Comparison of ENCODE assay signal across 18 cellular contexts in the genomic region with DNA sequence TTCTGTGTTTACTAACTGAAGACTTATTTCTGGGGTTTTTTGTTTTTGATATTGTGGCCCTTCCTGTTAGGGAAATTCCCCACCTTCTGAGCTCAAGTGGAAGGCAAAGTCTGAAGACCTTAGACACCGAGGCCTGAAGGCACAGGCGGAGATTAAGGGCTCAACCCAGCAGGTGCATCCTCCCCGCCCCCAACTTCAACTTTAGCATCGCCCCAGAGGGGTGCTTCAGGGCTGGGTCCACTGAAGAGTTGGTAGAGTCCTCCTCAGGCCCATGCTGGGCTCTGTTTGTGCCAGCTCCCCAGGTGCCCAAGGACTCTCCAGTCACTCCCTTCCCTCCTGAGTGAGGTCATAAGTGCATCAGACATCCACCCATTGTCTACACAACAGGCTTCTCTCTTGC. TPM values are rescaled to one million over a fixed set of nuclear protein-coding genes. Genes with fewer than 3 reads are reported as not detected.
A peak's percentile ranks its signal among the peaks of the same experiment; 100 is the strongest.
DNase-seq lines count a peak whose midpoint lies in the region; ATAC-seq and TF ChIP-seq lines count a peak whose summit lies in the region.
"Had no signal": no experiment of that assay in that cellular context is flagged by ENCODE, and none has a peak within 500 bp of the region (broad histone marks: within the 10 kb centered on the region; RNA-seq: fewer than 3 reads in every experiment).

No MANE protein-coding gene starts in this region.

- ATAC-seq in GM18870 (IDR thresholded peaks at IDR 0.05; ENCODE audit: unreplicated experiment), result no peak

- no peaks in the 10 kb centered on the region for H3K27me3 ChIP-seq in spleen (replicated peaks in 1 of 7)
- H3K27me3 ChIP-seq in sigmoid colon, result no peaks in the 10 kb centered on the region

- TF ChIP-seq POLR2A in spleen (IDR thresholded peaks at IDR 0.05) (no peak), sigmoid colon (IDR thresholded peaks at IDR 0.05) (no peak)

- H3K9me3 ChIP-seq in spleen (peaks cover 0 to 20% (median 12%) of the 10 kb centered on the region in 8 donors), sigmoid colon (peaks cover 0 to 4% (median 0%) of the 10 kb centered on the region in 4 donors)

- 48 to 67% (median 55%) methylated on average over 4 of the region's 4 CpGs for WGBS in spleen, 5 donors
- WGBS in sigmoid colon, 2 donors, result 59 to 75% methylated on average over 4 of the region's 4 CpGs

- TF ChIP-seq EP300 in sigmoid colon (IDR thresholded peaks at IDR 0.05), result no peak

- no peak overlapping the region for H3K27ac ChIP-seq in spleen
- no peak overlapping the region for H3K27ac ChIP-seq in sigmoid colon
- H3K27ac ChIP-seq: KMS-11 had no signal

- DNase-seq in NCI-H146 (lab: John Stamatoyannopoulos, UW) (peak; percentile 43), NCI-H146 treated with DMSO at 0.1 percent for 48 hours (lab: John Stamatoyannopoulos, UW; ENCODE audit: unreplicated experiment) (no peak), GM20000 (ENCODE audit: low spot score) (peak; percentile 65), RPMI8226 (peak; percentile 72), spleen (peak; percentile 66), sigmoid colon (no peak), activated gamma-delta T cell treated with Interleukin-2 at 50 U/mL for 16 hours (no peak)
- DNase-seq: 8988T; C1 segment of cervical spinal cord; DMS53; NCI-H1417 treated with DMSO at 0.1 percent for 48 hours; NCI-H2081; NCI-H226; NCI-H526; NK-92 treated with Interleukin-12 subunit alpha and Interleukin-12 subunit beta, amount 100 ng/mL, for 24 hours; T-helper 1 cell had no signal

- no peak overlapping the region for H3K4me3 ChIP-seq in spleen
- no peak overlapping the region for H3K4me3 ChIP-seq in sigmoid colon

- no peaks in the 10 kb centered on the region for H3K36me3 ChIP-seq in spleen
- H3K36me3 ChIP-seq in sigmoid colon, result no peaks in the 10 kb centered on the region

- H3K4me1 ChIP-seq in spleen (no peaks in the 10 kb centered on the region), sigmoid colon (no peaks in the 10 kb centered on the region)

- TF ChIP-seq CTCF in GM20000 (IDR thresholded peaks at IDR 0.05; ENCODE audit: extremely low read depth, missing control alignments) (no peak), spleen (IDR thresholded peaks at IDR 0.05 in 8 of 11, conservative IDR thresholded peaks at IDR 0.05 in 3 of 11) (no peak), sigmoid colon (IDR thresholded peaks at IDR 0.05) (no peak)

- intact Hi-C loops in spleen (cut with DNase I; ENCODE audit: low total_unique reads), result no loop called here
- intact Hi-C loops in sigmoid colon (cut with DNase I), result no loop called here

RNA-seq across cellular contexts. Expression of a gene that starts 9.4 kb away (rescaled TPM):
- total RNA-seq in spleen (1,000 to 10,000 TPM in 3 of 7 donors, 100 to 1,000 TPM in 4; 877 to 1,659 (median 945) TPM), sigmoid colon (1,000 to 10,000 TPM; 1,033 to 1,396 (median 1,180) TPM)
- polyA plus RNA-seq in spleen (1,000 to 10,000 TPM; 2,690 to 3,651 (median 2,985) TPM), sigmoid colon (1,000 to 10,000 TPM; 3,100 to 3,915 (median 3,764) TPM)

RNA-seq across cellular contexts. Expression of a gene that starts 38.4 kb away (rescaled TPM):
- 100 to 1,000 TPM in 4 of 7 donors, 10 to 100 TPM in 3; 35.6 to 160 (median 125) TPM for total RNA-seq in spleen
- polyA plus RNA-seq in spleen, result 10 to 100 TPM; 27.7 to 95.7 (median 64.5) TPM
- 10 to 100 TPM; 11.1 to 44.6 (median 12.5) TPM for total RNA-seq in sigmoid colon
- polyA plus RNA-seq in sigmoid colon, result 10 to 100 TPM in 1 of 3 donors, 1 to 10 TPM in 2; 8.4 to 64.7 (median 8.6) TPM

Comparison
In these comparisons a context has a peak if more than half of its experiments do, and no peak if none do; other contexts are left out.
1. DNase-seq: peak in NCI-H146 (single experiment), GM20000 (single experiment), RPMI8226 (single experiment) and spleen (single experiment); none in NCI-H146 treated with DMSO at 0.1 percent for 48 hours (single experiment), sigmoid colon (single experiment) and activated gamma-delta T cell treated with Interleukin-2 at 50 U/mL for 16 hours (single experiment).